Comparison of ENCODE assay signal across 7 cellular contexts in genomic region chr7:7640221-7641128, GRCh38. TPM values are rescaled to one million over a fixed set of nuclear protein-coding genes. Genes with fewer than 3 reads are reported as not detected.
DNase-seq lines count a peak whose midpoint lies in the region; ATAC-seq and TF ChIP-seq lines count a peak whose summit lies in the region.

Gene UMAD1, plus strand, starts transcription at chr7:7640752. Its CDS starts 32,620 bp downstream, at chr7:7673372.

- H3K27ac ChIP-seq in hepatocyte = peak within 1 kb of the TSS; percentile 74

- DNase-seq in NCI-H2081 (lab: John Stamatoyannopoulos, UW) (peak; percentile 99 to 100), T1000 (lab: John Stamatoyannopoulos, UW) (peak; percentile 96), astrocyte of the hippocampus (ENCODE audit: low read depth, low spot score) (peak; percentile 99), hepatocyte (ENCODE audit: low spot score) (peak; percentile 99), renal cortical epithelial cell (ENCODE audit: low read depth) (peak; percentile 99)

- peak within 1 kb of the TSS; percentile 97 for H2AFZ ChIP-seq in hepatocyte

- WGBS in hepatocyte (ENCODE audit: low lambda C conversion rate, missing lambda C conversion rate) = under 1% methylated on average over 67 of the region's 68 CpGs

- peak within 1 kb of the TSS; percentile 44 for H3K4me3 ChIP-seq in hepatocyte

- no peaks in the 10 kb centered on the region for H3K9me3 ChIP-seq in hepatocyte (ENCODE audit: low read depth)

- no peaks in the 10 kb centered on the region for H3K4me1 ChIP-seq in hepatocyte (ENCODE audit: insufficient read depth)

- H3K36me3 ChIP-seq in hepatocyte (replicated peaks; ENCODE audit: insufficient read depth, low read depth) = no peaks in the 10 kb centered on the region

- peak; percentile 96 for ATAC-seq in GM18508 (IDR thresholded peaks at IDR 0.05; ENCODE audit: insufficient read depth, unreplicated experiment)
- peak; percentile 97 for ATAC-seq in HG03025 (IDR thresholded peaks at IDR 0.05; ENCODE audit: low FRiP score, unreplicated experiment)

- H3K27me3 ChIP-seq in hepatocyte = no peaks in the 10 kb centered on the region

- H4K20me1 ChIP-seq in hepatocyte (ENCODE audit: insufficient read depth, poor library complexity, severe bottlenecking) = no peaks in the 10 kb centered on the region

- H3K79me2 ChIP-seq in hepatocyte = peaks cover 35% of the 10 kb centered on the region

- no peaks in the 10 kb centered on the region for H3K9me2 ChIP-seq in hepatocyte (replicated peaks; ENCODE audit: insufficient read depth)

- peak within 1 kb of the TSS; percentile 94 for H3K4me2 ChIP-seq in hepatocyte

- no peak for TF ChIP-seq CTCF in hepatocyte (IDR thresholded peaks at IDR 0.05; ENCODE audit: poor library complexity)

RNA-seq across cellular contexts. Expression of gene UMAD1, which starts in this region (rescaled TPM):
- total RNA-seq in hepatocyte (21.9 and 29.0 TPM in 2 replicates), renal cortical epithelial cell (19.3 and 24.2 TPM in 2 replicates)
- polyA plus RNA-seq in hepatocyte = 15.7 and 19.9 TPM in 2 replicates

Comparison
In these comparisons a context has a peak if more than half of its experiments do, and no peak if none do; other contexts are left out.
1. Peak in every context shown above with its lines: DNase-seq, ATAC-seq, H3K4me3 ChIP-seq and H3K27ac ChIP-seq.